ENCODE assay signal across 13 cellular contexts in genomic region chr1:87763498-87763897, GRCh38.
"Had no signal": no experiment of that assay in that cellular context is flagged by ENCODE, and none has a peak within 500 bp of the region (broad histone marks: within the 10 kb centered on the region; RNA-seq: fewer than 3 reads in every experiment).

No MANE protein-coding gene starts in this region.

- H3K27me3 Mint-ChIP-seq: activated CD4-positive, alpha-beta T cell treated with anti-CD3 and anti-CD28 coated beads, Interleukin-2, amount 10 ng/mL, durations not matched to agents 7 days and 5 days had no signal

- H3K9ac ChIP-seq: parathyroid adenoma had no signal

- H3K27ac ChIP-seq: parathyroid adenoma, transverse colon had no signal

- DNase-seq: activated CD4-positive, alpha-beta T cell treated with anti-CD3 and anti-CD28 coated beads, Interleukin-2, amount 10 ng/mL, durations not matched to agents 7 days and 5 days; activated CD8-positive, alpha-beta memory T cell treated with anti-CD3 and anti-CD28 coated beads, Interleukin-2, amount 50 U/mL, for 48 hours; aorta; effector memory CD4-positive, alpha-beta T cell; heart right ventricle; naive thymus-derived CD4-positive, alpha-beta T cell; stimulated activated CD4-positive, alpha-beta T cell treated with anti-CD3 and anti-CD28 coated beads, Interleukin-4, amount 100 ng/mL, for 1 hour; stimulated activated naive CD4-positive, alpha-beta T cell; substantia nigra; transverse colon had no signal

- H3K4me3 Mint-ChIP-seq: activated CD4-positive, alpha-beta T cell treated with anti-CD3 and anti-CD28 coated beads, Interleukin-2, amount 10 ng/mL, durations not matched to agents 7 days and 5 days; naive thymus-derived CD4-positive, alpha-beta T cell had no signal

- H3K36me3 Mint-ChIP-seq: naive thymus-derived CD4-positive, alpha-beta T cell had no signal

- H2AFZ ChIP-seq: parathyroid adenoma had no signal

- H3K9me3 Mint-ChIP-seq: activated CD4-positive, alpha-beta T cell treated with anti-CD3 and anti-CD28 coated beads, Interleukin-2, amount 10 ng/mL, durations not matched to agents 7 days and 5 days had no signal

- ATAC-seq: gastroesophageal sphincter; heart right ventricle; naive thymus-derived CD4-positive, alpha-beta T cell had no signal

- H3K27ac Mint-ChIP-seq: activated CD4-positive, alpha-beta T cell treated with anti-CD3 and anti-CD28 coated beads, Interleukin-2, amount 10 ng/mL, durations not matched to agents 7 days and 5 days had no signal

- H3K4me3 ChIP-seq: gastroesophageal sphincter, heart right ventricle, lung, transverse colon had no signal

- H3K4me1 ChIP-seq: heart right ventricle, parathyroid adenoma, transverse colon had no signal

- H3K36me3 ChIP-seq: gastroesophageal sphincter, heart right ventricle, transverse colon had no signal

- H3K27me3 ChIP-seq: gastroesophageal sphincter, heart right ventricle, transverse colon had no signal

- H3K9me3 ChIP-seq: transverse colon had no signal

- H3K79me2 ChIP-seq: parathyroid adenoma had no signal
